ENCODE assay signal across 9 cellular contexts in the genomic region with DNA sequence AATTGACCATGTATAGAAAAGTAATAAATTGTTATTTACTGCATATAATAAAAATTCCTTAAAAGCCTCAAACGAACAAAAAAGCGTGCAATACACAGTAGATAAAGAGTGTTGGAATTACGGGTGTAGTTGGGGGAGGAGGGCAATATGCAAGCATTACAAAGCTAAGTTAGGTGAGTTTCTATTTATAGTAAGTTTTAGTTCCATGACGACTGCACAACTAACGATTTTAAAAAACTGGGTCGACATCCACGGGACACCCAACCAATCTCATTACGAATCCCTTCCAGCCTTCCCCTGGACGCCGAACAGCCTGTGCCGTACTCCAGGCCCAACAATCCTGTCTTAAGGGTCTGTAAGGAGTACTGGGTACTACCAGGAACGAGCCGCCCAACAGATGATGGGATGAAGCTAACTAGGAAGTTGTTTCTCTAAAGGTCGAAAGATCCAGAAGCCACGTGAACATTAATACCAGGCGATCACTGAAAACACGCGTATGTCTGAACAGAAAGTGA. TPM values are rescaled to one million over a fixed set of nuclear protein-coding genes. Genes with fewer than 3 reads are reported as not detected.
DNase-seq lines count a peak whose midpoint lies in the region; ATAC-seq, FAIRE-seq and TF ChIP-seq lines count a peak whose summit lies in the region.
"Had no signal": no experiment of that assay in that cellular context is flagged by ENCODE, and none has a peak within 500 bp of the region (broad histone marks: within the 10 kb centered on the region; RNA-seq: fewer than 3 reads in every experiment).

No MANE protein-coding gene starts in this region.

- peak; percentile 1 for ATAC-seq in GM18517 (IDR thresholded peaks at IDR 0.05; ENCODE audit: unreplicated experiment)
- ATAC-seq in HG03108 (IDR thresholded peaks at IDR 0.05; ENCODE audit: unreplicated experiment), result no peak

- no TSS peak for BruUV-seq in PC-9 (replicated peaks; lab: Mats Ljungman, UMichigan)
- BruUV-seq in endothelial cell of umbilical vein (replicated peaks; lab: Mats Ljungman, UMichigan), result no TSS peak

- no peaks in the 10 kb centered on the region for H3K9me1 ChIP-seq in endothelial cell of umbilical vein (replicated peaks; ENCODE audit: control insufficient read depth, extremely low read depth, insufficient read depth, low read length)

- H3F3A ChIP-seq in PC-9 (ENCODE audit: insufficient read depth, low read depth), result no peaks in the 10 kb centered on the region

- DNase-seq in AG08396 (ENCODE audit: low spot score), result peak; percentile 35
- DNase-seq in PC-9, result no peak
- DNase-seq in endothelial cell of umbilical vein (ENCODE audit: low read depth, low spot score), result no peak
- no peak for DNase-seq in DMS79 treated with DMSO at 0.1 percent for 48 hours (lab: John Stamatoyannopoulos, UW)
- DNase-seq in C1 segment of cervical spinal cord (lab: John Stamatoyannopoulos, UW), result no peak

- peaks cover 8% of the 10 kb centered on the region; the same call in 1 of the 2 replicates for H3K4me1 ChIP-seq in PC-9 (replicated peaks; ENCODE audit: insufficient read depth)
- peaks cover 12% of the 10 kb centered on the region for H3K4me1 ChIP-seq in endothelial cell of umbilical vein (ENCODE audit: control insufficient read depth, extremely low read depth, insufficient read depth, low read length)
- H3K4me1 ChIP-seq in neutrophil (ENCODE audit: control insufficient read depth in 1 of 2, insufficient read depth in 1 of 2, low read depth in 1 of 2, low read length in 1 of 2), result peaks cover 8 to 24% of the 10 kb centered on the region in 2 experiments

- TF ChIP-seq POLR2A in endothelial cell of umbilical vein (IDR thresholded peaks at IDR 0.05; ENCODE audit: low read depth, low read length), result no peak

- dilution Hi-C loops in endothelial cell of umbilical vein (cut with MboI; ENCODE audit: extremely low pct_ligation_motif_present, low sequenced_read_pairs), result no loop called here

- POLR2A ChIA-PET in PC-9 (lab: Charles Lee; ENCODE audit: unreplicated experiment), result no interaction called here
- POLR2A ChIA-PET in endothelial cell of umbilical vein (lab: Charles Lee), result no interaction called here

- H2AFZ ChIP-seq in PC-9 (peak overlapping the region; percentile 99), endothelial cell of umbilical vein (ENCODE audit: low read depth, low read length) (peak overlapping the region; percentile 89)

- peak overlapping the region; percentile 67 for H3K9ac ChIP-seq in endothelial cell of umbilical vein (replicated peaks; ENCODE audit: extremely low read depth, insufficient read depth, low read length)

- H3K36me3 ChIP-seq in PC-9 (ENCODE audit: low read depth) (no peaks in the 10 kb centered on the region), endothelial cell of umbilical vein (ENCODE audit: control insufficient read depth in 2 of 2, extremely low read depth in 1 of 2, insufficient read depth in 2 of 2, low read length in 2 of 2) (no peaks in the 10 kb centered on the region), neutrophil (no peaks in the 10 kb centered on the region)

- H3K9me2 ChIP-seq in PC-9 (ENCODE audit: insufficient read depth), result no peaks in the 10 kb centered on the region

- FAIRE-seq in endothelial cell of umbilical vein (lab: Jason Lieb, UNC), result no peak

- H3K27me3 ChIP-seq in PC-9 (ENCODE audit: insufficient read depth, low read depth) (no peaks in the 10 kb centered on the region), endothelial cell of umbilical vein (ENCODE audit: control insufficient read depth in 2 of 2, insufficient read depth in 2 of 2, low read length in 2 of 2) (no peaks in the 10 kb centered on the region), neutrophil (no peaks in the 10 kb centered on the region)

- CTCF ChIA-PET in PC-9 (lab: Charles Lee), result interaction anchor here (0.5 kb wide), 1 partner anchor 803 kb away, joined by 8 read pairs; no protein-coding TSS in a partner anchor
- CTCF ChIA-PET in endothelial cell of umbilical vein (lab: Charles Lee), result interaction anchor here (1.3 to 3.6 kb wide), 3 partner anchors 555 to 762 kb away, joined by 3 to 36 read pairs (median 11); no protein-coding TSS in a partner anchor

- intact Hi-C loops in PC-9 (cut with micrococcal nuclease; ENCODE audit: unreplicated experiment) (loop anchor here (5.0 to 10.0 kb wide), 4 partner anchors 837 to 1720 kb away; a partner anchor contains a TSS), endothelial cell of umbilical vein (cut with micrococcal nuclease) (loop anchor here (2.0 to 10.0 kb wide), 3 partner anchors 117 to 1710 kb away; a partner anchor contains a TSS)

- TF ChIP-seq CTCF in PC-9 (conservative IDR thresholded peaks at IDR 0.05) (no peak), endothelial cell of umbilical vein (IDR thresholded peaks at IDR 0.05; ENCODE audit: extremely low read depth in 1 of 2, insufficient read depth in 1 of 2, low read depth in 1 of 2, low read length in 2 of 2) (no peak), neutrophil (IDR thresholded peaks at IDR 0.05) (no peak)

- no peaks in the 10 kb centered on the region for H3K9me3 ChIP-seq in PC-9 (ENCODE audit: insufficient read depth, low read depth)
- no peaks in the 10 kb centered on the region for H3K9me3 ChIP-seq in endothelial cell of umbilical vein (replicated peaks; ENCODE audit: control insufficient read depth, insufficient read depth, low read length)
- H3K9me3 ChIP-seq in neutrophil, result no peaks in the 10 kb centered on the region

- H3K4me2 ChIP-seq in PC-9 (peak overlapping the region; percentile 97), endothelial cell of umbilical vein (ENCODE audit: insufficient read depth, low read length) (peak overlapping the region; percentile 98)

- peaks cover 23% of the 10 kb centered on the region for H3K79me2 ChIP-seq in PC-9 (ENCODE audit: low read depth)
- H3K79me2 ChIP-seq in endothelial cell of umbilical vein (ENCODE audit: control insufficient read depth, insufficient read depth, low read length), result peaks cover 24% of the 10 kb centered on the region

- H4K20me1 ChIP-seq in PC-9 (ENCODE audit: insufficient read depth) (no peaks in the 10 kb centered on the region), endothelial cell of umbilical vein (replicated peaks; ENCODE audit: control insufficient read depth, extremely low read depth, insufficient read depth, low read length) (no peaks in the 10 kb centered on the region)

- H3K4me3 ChIP-seq in PC-9, result peak overlapping the region; percentile 62
- peak overlapping the region; percentile 65 to 93 (median 67) for H3K4me3 ChIP-seq in endothelial cell of umbilical vein (replicated peaks in 1 of 3; ENCODE audit: insufficient read depth in 1 of 3, low read depth in 1 of 3, low read length in 3 of 3)
- H3K4me3 ChIP-seq in neutrophil (ENCODE audit: low read depth in 1 of 2, low read length in 1 of 2), result peak overlapping the region; percentile 75 to 76

- H3K27ac ChIP-seq in PC-9 (no peak overlapping the region), endothelial cell of umbilical vein (ENCODE audit: insufficient read depth, low read depth, low read length) (peak overlapping the region; percentile 17), neutrophil (peak overlapping the region; percentile 77)

TF ChIP-seq in endothelial cell of umbilical vein, 7 proteins besides CTCF, POLR2A, EP300 and RAD21:
- TF ChIP-seq MYC (IDR thresholded peaks at IDR 0.05; ENCODE audit: low read depth, low read length), result no peak
- TF ChIP-seq, protein P1, sequence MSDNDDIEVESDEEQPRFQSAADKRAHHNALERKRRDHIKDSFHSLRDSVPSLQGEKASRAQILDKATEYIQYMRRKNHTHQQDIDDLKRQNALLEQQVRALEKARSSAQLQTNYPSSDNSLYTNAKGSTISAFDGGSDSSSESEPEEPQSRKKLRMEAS (IDR thresholded peaks at IDR 0.05; ENCODE audit: insufficient read depth, insufficient read length), result no peak
- no peak for TF ChIP-seq GATA2 (IDR thresholded peaks at IDR 0.05; ENCODE audit: insufficient read depth, insufficient read length, low read depth, low read length)
- no peak for TF ChIP-seq EZH2 (IDR thresholded peaks at IDR 0.05; ENCODE audit: borderline replicate concordance, low read depth, low read length, severe bottlenecking)
- TF ChIP-seq POLR2AphosphoS5 (IDR thresholded peaks at IDR 0.05; ENCODE audit: insufficient read depth, low read depth, low read length), result no peak
- TF ChIP-seq JUN (IDR thresholded peaks at IDR 0.05; ENCODE audit: borderline replicate concordance, insufficient read depth, insufficient read length, low read depth), result no peak
- no peak for TF ChIP-seq FOS (IDR thresholded peaks at IDR 0.05; ENCODE audit: borderline replicate concordance, insufficient read depth, low read length)

RNA-seq across cellular contexts. Expression of a gene that starts 0.7 kb away (rescaled TPM):
- total RNA-seq in PC-9 (2021) (14.3 and 15.6 TPM in 2 replicates), endothelial cell of umbilical vein (9.5 and 10.8 TPM in 2 replicates)
- 1.1 and 1.8 TPM in 2 replicates for polyA plus RNA-seq in endothelial cell of umbilical vein
- polyA plus RNA-seq in endothelial cell of umbilical vein (2011; cell fraction: cytosol; rRNA removed), result 2.3 and 2.7 TPM in 2 replicates
- 12.1 and 16.1 TPM in 2 replicates for polyA plus RNA-seq in endothelial cell of umbilical vein (2011; cell fraction: nucleus; rRNA removed)
- polyA plus RNA-seq in endothelial cell of umbilical vein (2012), result 1.7 and 4.3 TPM in 2 replicates
- 7.1 and 7.3 TPM in 2 replicates for polyA minus RNA-seq in endothelial cell of umbilical vein
- polyA minus RNA-seq in endothelial cell of umbilical vein (2011; cell fraction: cytosol; rRNA and poly(A)+ RNA removed), result 12.3 TPM
- polyA minus RNA-seq in endothelial cell of umbilical vein (2011; cell fraction: nucleus; rRNA and poly(A)+ RNA removed), result 15.4 and 23.1 TPM in 2 replicates

RNA-seq across cellular contexts. Expression of a gene that starts 22.6 kb away (rescaled TPM):
- not detected in 2 replicates for total RNA-seq in PC-9 (2021)
- not detected in 2 replicates for total RNA-seq in endothelial cell of umbilical vein
- not detected in 2 replicates for polyA plus RNA-seq in endothelial cell of umbilical vein
- polyA plus RNA-seq in endothelial cell of umbilical vein (2011; cell fraction: cytosol; rRNA removed), result not detected in 2 replicates
- polyA plus RNA-seq in endothelial cell of umbilical vein (2011; cell fraction: nucleus; rRNA removed), result not detected in 2 replicates
- not detected in 2 replicates for polyA plus RNA-seq in endothelial cell of umbilical vein (2012)
- polyA minus RNA-seq in endothelial cell of umbilical vein, result not detected in 2 replicates
- not detected for polyA minus RNA-seq in endothelial cell of umbilical vein (2011; cell fraction: cytosol; rRNA and poly(A)+ RNA removed)
- polyA minus RNA-seq in endothelial cell of umbilical vein (2011; cell fraction: nucleus; rRNA and poly(A)+ RNA removed), result not detected in 2 replicates
- total RNA-seq: HT1080 had no signal

RNA-seq across cellular contexts. Expression of a gene that starts 48.1 kb away (rescaled TPM):
- not detected in 2 replicates for total RNA-seq in PC-9 (2021)
- total RNA-seq in endothelial cell of umbilical vein, result not detected in 2 replicates
- polyA plus RNA-seq in endothelial cell of umbilical vein, result not detected in 2 replicates
- polyA plus RNA-seq in endothelial cell of umbilical vein (2011; cell fraction: cytosol; rRNA removed), result not detected in 2 replicates
- polyA plus RNA-seq in endothelial cell of umbilical vein (2011; cell fraction: nucleus; rRNA removed), result not detected in 2 replicates
- not detected in 2 replicates for polyA plus RNA-seq in endothelial cell of umbilical vein (2012)
- polyA minus RNA-seq in endothelial cell of umbilical vein, result not detected in 2 replicates
- not detected for polyA minus RNA-seq in endothelial cell of umbilical vein (2011; cell fraction: cytosol; rRNA and poly(A)+ RNA removed)
- polyA minus RNA-seq in endothelial cell of umbilical vein (2011; cell fraction: nucleus; rRNA and poly(A)+ RNA removed), result not detected in 2 replicates
